ENCODE assay signal across 18 cellular contexts in genomic region chr9:110197330-110198187, GRCh38. TPM values are rescaled to one million over a fixed set of nuclear protein-coding genes. Genes with fewer than 3 reads are reported as not detected.
A peak's percentile ranks its signal among the peaks of the same experiment; 100 is the strongest.
DNase-seq lines count a peak whose midpoint lies in the region; ATAC-seq and TF ChIP-seq lines count a peak whose summit lies in the region.
"Had no signal": no experiment of that assay in that cellular context is flagged by ENCODE, and none has a peak within 500 bp of the region (broad histone marks: within the 10 kb centered on the region; RNA-seq: fewer than 3 reads in every experiment).

No MANE protein-coding gene starts in this region.

- H3K4me2 ChIP-seq in IMR-90 (ENCODE audit: low read depth, low read length): no peak overlapping the region

- no peak overlapping the region for H2AFZ ChIP-seq in IMR-90 (replicated peaks; ENCODE audit: low read length, poor library complexity)

- no peaks in the 10 kb centered on the region for H3K36me3 ChIP-seq in IMR-90 (ENCODE audit: control insufficient read depth, insufficient read depth, low read length)
- H3K36me3 ChIP-seq: gastroesophageal sphincter, HAP-1, neutrophil had no signal

- peak; percentile 22 for DNase-seq in AG08395 (ENCODE audit: low spot score)
- DNase-seq in IMR-90: no peak
- peak; percentile 36 for DNase-seq in fibroblast of mammary gland (ENCODE audit: low read depth)
- DNase-seq in NCI-H2196 (lab: John Stamatoyannopoulos, UW; ENCODE audit: unreplicated experiment): no peak
- DNase-seq in globus pallidus (ENCODE audit: low spot score): no peak
- DNase-seq in inferior parietal cortex (ENCODE audit: extremely low spot score): no peak
- DNase-seq: activated naive CD4-positive, alpha-beta T cell treated with anti-CD3 and anti-CD28 coated beads for 36 hours; AML-193; DND-41; NCI-H1092 treated with DMSO at 0.1 percent for 48 hours; stimulated activated CD4-positive, alpha-beta T cell treated with anti-CD3 and anti-CD28 coated beads, Interleukin-15, amount 100 ng/mL, for 24 hours; stimulated activated CD8-positive, alpha-beta memory T cell treated with anti-CD3 and anti-CD28 coated beads, Interleukin-4, amount 100 ng/mL, for 48 hours had no signal

- no peak overlapping the region for H2BK20ac ChIP-seq in IMR-90 (ENCODE audit: low read depth, low read length)

- no peak overlapping the region for H4K5ac ChIP-seq in IMR-90 (ENCODE audit: low read depth, low read length)

- peaks cover 16% of the 10 kb centered on the region for H3K4me1 Mint-ChIP-seq in nephron

- H3K9ac ChIP-seq in IMR-90 (ENCODE audit: low read depth, low read length): no peak overlapping the region

- H4K91ac ChIP-seq in IMR-90 (ENCODE audit: insufficient read depth, low read depth, low read length): no peak overlapping the region

- CTCF ChIA-PET in IMR-90 (lab: Yijun Ruan, JAX): interaction anchor here (0.7 to 1.6 kb wide), 5 partner anchors 10 to 287 kb away, joined by 3 to 6 read pairs (median 4); no protein-coding TSS in a partner anchor

- peak; percentile 37 for TF ChIP-seq RAD21 in IMR-90 (IDR thresholded peaks at IDR 0.05; ENCODE audit: low read length)

- ATAC-seq in IMR-90 (ENCODE audit: low read depth) (peak; percentile 37), HG02884 (IDR thresholded peaks at IDR 0.05; ENCODE audit: unreplicated experiment) (no peak)
- ATAC-seq: gastroesophageal sphincter had no signal

- no peak overlapping the region for H4K8ac ChIP-seq in IMR-90 (ENCODE audit: low read depth in 2 of 2, low read length in 2 of 2)

- H2BK5ac ChIP-seq in IMR-90 (ENCODE audit: low read depth, low read length, poor library complexity, severe bottlenecking): no peak overlapping the region

- no peaks in the 10 kb centered on the region for H3K36me3 Mint-ChIP-seq in nephron (ENCODE audit: low read depth)

- peaks cover under 1% of the 10 kb centered on the region for H3K4me1 ChIP-seq in IMR-90 (ENCODE audit: control insufficient read depth, insufficient read depth, low read length)
- H3K4me1 ChIP-seq: HAP-1 had no signal

- no peak overlapping the region for H3K56ac ChIP-seq in IMR-90 (ENCODE audit: extremely low read depth, insufficient read depth, low read length)

- H3K4me3 ChIP-seq in IMR-90 (ENCODE audit: insufficient read depth, low read depth, low read length) (no peak overlapping the region), fibroblast of mammary gland (ENCODE audit: control insufficient read depth, low read depth, low read length) (no peak overlapping the region)
- H3K4me3 ChIP-seq: gastroesophageal sphincter, HAP-1 had no signal

- peak overlapping the region in 2 of 3 experiments; percentile 65 to 73 for H3K27ac Mint-ChIP-seq in nephron
- H3K27ac Mint-ChIP-seq: activated naive CD4-positive, alpha-beta T cell treated with anti-CD3 and anti-CD28 coated beads for 36 hours had no signal

- in situ Hi-C loops in IMR-90 (cut with MboI; ENCODE audit: low sequenced_read_pairs): loop anchor here (25.0 kb wide), 2 partner anchors 415 to 865 kb away; no protein-coding TSS in a partner anchor

- H2AK5ac ChIP-seq in IMR-90 (ENCODE audit: low read depth, low read length): no peak overlapping the region

- no peaks in the 10 kb centered on the region for H3K9me1 ChIP-seq in IMR-90 (ENCODE audit: insufficient read depth, low read length)

- TF ChIP-seq CTCF in IMR-90 (conservative IDR thresholded peaks at IDR 0.05; ENCODE audit: low read depth, low read length) (peak; percentile 45), fibroblast of mammary gland (conservative IDR thresholded peaks at IDR 0.05; ENCODE audit: control insufficient read depth, insufficient read depth, low read depth, low read length) (peak; percentile 59), nephron (IDR thresholded peaks at IDR 0.05; ENCODE audit: unreplicated experiment in 3 of 3) (peak in 2 of 3 experiments; percentile 17 to 19)

- no peak for TF ChIP-seq POLR2A in IMR-90 (IDR thresholded peaks at IDR 0.05; ENCODE audit: low read depth, low read length)

- 100% methylated on average over 1 of the region's 11 CpGs; no CpG with 5 or more reads in 1 of the 2 experiments for WGBS in IMR-90 (ENCODE audit: extremely low coverage in 2 of 2, insufficient read length in 1 of 2), 2 experiments

- no peaks in the 10 kb centered on the region for H3K9me3 Mint-ChIP-seq in nephron
- H3K9me3 Mint-ChIP-seq: activated naive CD4-positive, alpha-beta T cell treated with anti-CD3 and anti-CD28 coated beads for 36 hours had no signal

- no peak overlapping the region for H3K4me3 Mint-ChIP-seq in nephron
- H3K4me3 Mint-ChIP-seq: activated naive CD4-positive, alpha-beta T cell treated with anti-CD3 and anti-CD28 coated beads for 36 hours had no signal

- H3K27ac ChIP-seq in IMR-90 (ENCODE audit: insufficient read depth, low read length): no peak overlapping the region
- H3K27ac ChIP-seq: gastroesophageal sphincter, neutrophil had no signal

- no peak overlapping the region for H3K14ac ChIP-seq in IMR-90 (replicated peaks; ENCODE audit: low read depth, low read length)

- H3K23ac ChIP-seq in IMR-90 (ENCODE audit: low read depth, low read length): no peak overlapping the region

- H2BK15ac ChIP-seq in IMR-90 (ENCODE audit: low read depth, low read length): no peak overlapping the region

- H3K4ac ChIP-seq in IMR-90 (ENCODE audit: low read depth, low read length): no peak overlapping the region

- dilution Hi-C loops in IMR-90 (cut with HindIII; ENCODE audit: low sequenced_read_pairs, unreplicated experiment): no loop called here

- no TSS peak for BruUV-seq in IMR-90 (replicated peaks; lab: Mats Ljungman, UMichigan)

- H2BK120ac ChIP-seq in IMR-90 (ENCODE audit: low read depth, low read length): no peak overlapping the region

- no peaks in the 10 kb centered on the region for H3K79me1 ChIP-seq in IMR-90 (ENCODE audit: low read depth in 1 of 2, low read length in 2 of 2)

- H2AK9ac ChIP-seq in IMR-90 (replicated peaks; ENCODE audit: low read depth, low read length, poor library complexity): no peak overlapping the region

- no peaks in the 10 kb centered on the region for H4K20me1 ChIP-seq in IMR-90 (ENCODE audit: insufficient read depth, low read length)

- H3K18ac ChIP-seq in IMR-90 (ENCODE audit: low read depth, low read length): no peak overlapping the region

- H3K27me3 ChIP-seq in IMR-90 (ENCODE audit: control insufficient read depth, insufficient read depth, low read length): peaks cover 7% of the 10 kb centered on the region
- H3K27me3 ChIP-seq: gastroesophageal sphincter had no signal

- POLR2A ChIA-PET in IMR-90 (lab: Charles Lee; ENCODE audit: unreplicated experiment): no interaction called here

- H3K27me3 Mint-ChIP-seq in nephron (ENCODE audit: low read depth): peaks cover 15% of the 10 kb centered on the region

- H3K9me3 ChIP-seq in IMR-90 (ENCODE audit: control insufficient read depth, insufficient read depth, low read length): no peaks in the 10 kb centered on the region
- H3K9me3 ChIP-seq: gastroesophageal sphincter, HAP-1, neutrophil had no signal

- intact Hi-C loops in IMR-90 (cut with micrococcal nuclease): no loop called here

TF ChIP-seq in IMR-90, 13 proteins besides CTCF, POLR2A, EP300 and RAD21:
- TF ChIP-seq SMC3 (IDR thresholded peaks at IDR 0.05; ENCODE audit: low read depth, low read length) (0 out of 2 replicates have a peak, but pooled peaks have one; percentile 5), MAZ (IDR thresholded peaks at IDR 0.05; ENCODE audit: borderline replicate concordance, low read depth, low read length) (no peak)

RNA-seq across cellular contexts. Expression of gene C9orf152, which starts 10.4 kb away (rescaled TPM):
- total RNA-seq in IMR-90 (2012; rRNA removed): not detected in 2 replicates
- polyA plus RNA-seq in IMR-90 (2012; rRNA removed): not detected in 2 replicates
- not detected in 2 replicates for polyA plus RNA-seq in IMR-90 (2012; cell fraction: cytosol; rRNA removed)
- not detected in 2 replicates for polyA plus RNA-seq in IMR-90 (2012; cell fraction: nucleus; rRNA removed; ENCODE audit: low replicate concordance)
- total RNA-seq: activated naive CD4-positive, alpha-beta T cell treated with anti-CD3 and anti-CD28 coated beads for 36 hours; NCI-H460 had no signal

RNA-seq across cellular contexts. Expression of gene TXN, which starts 58.7 kb away (rescaled TPM):
- 277 and 588 TPM in 2 replicates for total RNA-seq in IMR-90 (2012; rRNA removed)
- polyA plus RNA-seq in IMR-90 (2012; rRNA removed): 488 and 578 TPM in 2 replicates
- polyA plus RNA-seq in IMR-90 (2012; cell fraction: cytosol; rRNA removed): 149 and 339 TPM in 2 replicates
- polyA plus RNA-seq in IMR-90 (2012; cell fraction: nucleus; rRNA removed; ENCODE audit: low replicate concordance): 22.4 and 173 TPM in 2 replicates

Comparison
In these comparisons a context has a peak if more than half of its experiments do, and no peak if none do; other contexts are left out.
1. DNase-seq: peak in AG08395 (single experiment) and fibroblast of mammary gland (single experiment); none in IMR-90 (single experiment), NCI-H2196 (single experiment), globus pallidus (single experiment) and inferior parietal cortex (single experiment).
2. Peak in every context shown above with its lines, with median percentiles within 50 percentile points of each other: CTCF ChIP-seq.